Comparison of ENCODE assay signal across 9 cellular contexts in genomic region chr2:37376421-37377186, GRCh38. TPM values are rescaled to one million over a fixed set of nuclear protein-coding genes. Genes with fewer than 3 reads are reported as not detected.
DNase-seq lines count a peak whose midpoint lies in the region; ATAC-seq and TF ChIP-seq lines count a peak whose summit lies in the region.
"Had no signal": no experiment of that assay in that cellular context is flagged by ENCODE, and none has a peak within 500 bp of the region (broad histone marks: within the 10 kb centered on the region; RNA-seq: fewer than 3 reads in every experiment).

No MANE protein-coding gene starts in this region.

- DNase-seq in GM03348 (ENCODE audit: low spot score) (peak; percentile 63), SW480 (ENCODE audit: low spot score) (peak; percentile 98), foreskin fibroblast (peak; percentile 93 to 97), transverse colon (peak; percentile 33), DMS153 treated with DMSO at 0.1 percent for 48 hours (lab: John Stamatoyannopoulos, UW; ENCODE audit: unreplicated experiment) (no peak)
- DNase-seq in stimulated activated CD8-positive, alpha-beta memory T cell treated with anti-CD3 and anti-CD28 coated beads, Interleukin-4, amount 100 ng/mL, for 48 hours, result no peak

- TF ChIP-seq EP300 in transverse colon (IDR thresholded peaks at IDR 0.05; ENCODE audit: low read depth), result peak; percentile 94

- in situ Hi-C loops in transverse colon (cut with MboI; ENCODE audit: low pct_ligation_motif_present in 1 of 4, low pct_unique_long_range_greater_than_20kb in 1 of 4, low sequenced_read_pairs in 3 of 4), result loop anchor here in 1 of 4 donors (25.0 kb wide), 1 partner anchor 886 kb away; no protein-coding TSS in a partner anchor

- ATAC-seq in GM19467 (IDR thresholded peaks at IDR 0.05; ENCODE audit: unreplicated experiment) (peak; percentile 82), HG03432 (IDR thresholded peaks at IDR 0.05; ENCODE audit: unreplicated experiment) (peak; percentile 95)

- intact Hi-C loops in transverse colon (cut with DNase I; ENCODE audit: low total_unique reads), result no loop called here

- H3K27ac ChIP-seq in transverse colon, result peak overlapping the region; percentile 34 to 81 (median 68)

- TF ChIP-seq POLR2A in transverse colon (IDR thresholded peaks at IDR 0.05), result no peak

- WGBS in transverse colon (ENCODE audit: low coverage in 1 of 2), 2 donors, result 11 to 32% methylated on average over 4 to 9 of the region's 9 CpGs

- no peaks in the 10 kb centered on the region for H3K36me3 ChIP-seq in transverse colon

- H3K4me3 ChIP-seq in foreskin fibroblast (ENCODE audit: low read depth in 1 of 2, low read length in 2 of 2) (peak overlapping the region; percentile 7 to 20), transverse colon (peak overlapping the region in 1 of 4 donors; percentile 6)

- no peak for TF ChIP-seq CTCF in foreskin fibroblast (IDR thresholded peaks at IDR 0.05; ENCODE audit: low read depth, low read length)
- TF ChIP-seq CTCF in transverse colon (IDR thresholded peaks at IDR 0.05), result no peak

- H3K9me3 ChIP-seq in transverse colon, result no peaks in the 10 kb centered on the region

- H3K4me1 ChIP-seq in transverse colon, result peaks cover 0 to 18% (median 4%) of the 10 kb centered on the region in 4 donors

- no peaks in the 10 kb centered on the region for H3K27me3 ChIP-seq in transverse colon

RNA-seq across cellular contexts. Expression of gene QPCT, which starts 32.2 kb away (rescaled TPM):
- 10 to 100 TPM in 3 of 4 donors, 1 to 10 TPM in 1; 1.6 to 34.4 (median 14.3) TPM for total RNA-seq in transverse colon
- total RNA-seq: neural crest cell had no signal

RNA-seq across cellular contexts. Expression of gene PRKD3, which starts 52.0 kb away (rescaled TPM):
- 10 to 100 TPM in 3 of 4 donors, 1 to 10 TPM in 1; 2.6 to 83.8 (median 28.6) TPM for total RNA-seq in transverse colon

Comparison
In these comparisons a context has a peak if more than half of its experiments do, and no peak if none do; other contexts are left out.
1. DNase-seq: peak in GM03348 (single experiment), SW480 (single experiment), foreskin fibroblast (2 of 2) and transverse colon (single experiment); none in DMS153 treated with DMSO at 0.1 percent for 48 hours (single experiment) and stimulated activated CD8-positive, alpha-beta memory T cell treated with anti-CD3 and anti-CD28 coated beads, Interleukin-4, amount 100 ng/mL, for 48 hours (single experiment).